20 cellular contexts compared by ENCODE assay signal in the genomic region with DNA sequence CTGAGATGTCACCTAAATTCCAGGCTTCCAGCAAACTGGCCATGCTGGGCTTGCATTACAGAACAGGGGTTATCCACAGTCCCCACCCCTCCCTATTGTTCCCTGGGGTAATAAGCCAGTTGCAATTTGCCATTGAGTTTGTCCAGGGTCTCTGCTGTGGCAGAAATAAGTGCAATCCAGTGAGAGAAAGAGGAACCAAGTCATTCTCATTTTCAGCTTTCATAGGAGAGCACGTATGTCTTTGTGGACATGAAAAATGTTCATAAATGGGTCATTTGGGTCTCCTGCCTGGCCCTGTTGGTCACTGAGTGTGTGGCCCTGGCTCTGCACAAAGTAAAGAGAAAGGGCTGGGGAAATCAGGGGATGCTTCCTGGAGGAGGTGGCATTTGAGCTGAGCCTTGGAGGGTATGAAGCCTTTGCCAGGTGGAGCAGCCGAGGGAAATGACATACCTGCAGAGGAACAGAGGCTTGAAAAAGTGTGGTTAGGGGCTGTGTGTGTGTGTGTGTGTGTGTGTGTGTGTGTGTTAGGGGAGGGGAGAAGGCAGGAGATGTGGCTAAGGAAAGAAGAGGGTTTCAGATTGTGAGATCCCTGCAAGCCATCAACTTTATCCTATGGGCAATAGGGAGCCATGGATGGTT. TPM values are rescaled to one million over a fixed set of nuclear protein-coding genes. Genes with fewer than 3 reads are reported as not detected.
DNase-seq lines count a peak whose midpoint lies in the region; ATAC-seq, FAIRE-seq and TF ChIP-seq lines count a peak whose summit lies in the region.
"Had no signal": no experiment of that assay in that cellular context is flagged by ENCODE, and none has a peak within 500 bp of the region (broad histone marks: within the 10 kb centered on the region; RNA-seq: fewer than 3 reads in every experiment).

No MANE protein-coding gene starts in this region.

- H3K27me3 ChIP-seq in K562 (ENCODE audit: control insufficient read depth in 2 of 2, insufficient read depth in 2 of 2, low read length in 2 of 2): peaks cover 19 to 37% of the 10 kb centered on the region in 2 experiments; a peak in 4 of 5 replicates
- no peaks in the 10 kb centered on the region for H3K27me3 ChIP-seq in smooth muscle cell (ENCODE audit: low read depth)
- H3K27me3 ChIP-seq: breast epithelium had no signal

- TF ChIP-seq RAD21 in K562 (CRISPR knock-in tag; conservative IDR thresholded peaks at IDR 0.05 in 1 of 2, IDR thresholded peaks at IDR 0.05 in 1 of 2): no peak

- POLR2A ChIA-PET in K562 (lab: Yijun Ruan, JAX): no interaction called here

- H3K4me3 Mint-ChIP-seq in Calu3 (ENCODE audit: low read depth, unreplicated experiment): no peak overlapping the region
- H3K4me3 Mint-ChIP-seq: memory B cell had no signal

- H3K4me1 ChIP-seq in K562 (replicated peaks in 1 of 2; ENCODE audit: control insufficient read depth in 2 of 2, insufficient read depth in 2 of 2, low read length in 2 of 2): peaks cover 14 to 25% of the 10 kb centered on the region in 2 experiments
- peaks cover 5% of the 10 kb centered on the region for H3K4me1 ChIP-seq in smooth muscle cell (ENCODE audit: low read depth)

- no peak overlapping the region for H3K9ac ChIP-seq in K562 (ENCODE audit: insufficient read depth in 1 of 2, low read depth in 2 of 2, low read length in 2 of 2)
- H3K9ac ChIP-seq in smooth muscle cell (ENCODE audit: low read depth): no peak overlapping the region

- H4K20me1 ChIP-seq in K562 (replicated peaks; ENCODE audit: control insufficient read depth, insufficient read depth, low read length) (0 out of 2 replicates have a peak, but pooled peaks cover 6% of the 10 kb centered on the region), smooth muscle cell (ENCODE audit: low read depth) (no peaks in the 10 kb centered on the region)

- DNase-seq in GM13977 (ENCODE audit: low spot score) (peak; percentile 31), K562 (ENCODE audit: extremely low read depth in 1 of 4, low spot score in 3 of 4) (no peak), smooth muscle cell (lab: John Stamatoyannopoulos, UW; ENCODE audit: unreplicated experiment) (no peak), NCI-H2196 (lab: John Stamatoyannopoulos, UW; ENCODE audit: unreplicated experiment) (no peak), Calu3 (no peak)
- no peak for DNase-seq in effector CD4-positive, alpha-beta T cell
- DNase-seq: EL; Karpas-422; naive B cell; NCI-H1417 treated with DMSO at 0.1 percent for 48 hours; stimulated activated CD4-positive, alpha-beta T cell treated with anti-CD3 and anti-CD28 coated beads, Interleukin-2, amount 100 ng/mL, for 24 hours; stimulated activated naive CD8-positive, alpha-beta T cell treated with anti-CD3 and anti-CD28 coated beads, Interleukin-15, Interleukin-2, amounts not matched to agents 100 U/mL and 50 U/mL, for 24 hours; trophoblast cell had no signal

- H3K36me3 Mint-ChIP-seq in Calu3 (ENCODE audit: insufficient read depth, unreplicated experiment): peaks cover 4% of the 10 kb centered on the region
- H3K36me3 Mint-ChIP-seq: memory B cell, naive B cell had no signal

- H3K27ac Mint-ChIP-seq in Calu3 (ENCODE audit: unreplicated experiment): no peak overlapping the region
- H3K27ac Mint-ChIP-seq: activated T-helper 2 cell treated with anti-CD3 and anti-CD28 coated beads, Interferon-gamma antibody, Interleukin-2, Interleukin-4, amounts not matched to agents 10 μg/mL and 5 μg/mL and 100 μg/mL, durations not matched to agents 14 hours and 24 hours and 36 hours; memory B cell; naive B cell had no signal

- H3F3A ChIP-seq in smooth muscle cell (ENCODE audit: low read depth): peaks cover 24% of the 10 kb centered on the region

- peak; percentile 51 for ATAC-seq in HG02885 (IDR thresholded peaks at IDR 0.05; ENCODE audit: poor library complexity, unreplicated experiment)
- ATAC-seq in K562: no peak
- ATAC-seq: stimulated activated naive CD8-positive, alpha-beta T cell treated with anti-CD3 and anti-CD28 coated beads, Interleukin-15, Interleukin-2, amounts not matched to agents 100 U/mL and 50 U/mL, for 24 hours had no signal

- TF ChIP-seq EP300 in K562 (IDR thresholded peaks at IDR 0.05; ENCODE audit: low read length): no peak

- H3K27ac ChIP-seq in K562 (ENCODE audit: extremely low read depth, low read depth, low read length) (no peak overlapping the region), smooth muscle cell (ENCODE audit: low read depth) (peak overlapping the region; percentile 99)
- H3K27ac ChIP-seq: breast epithelium, RWPE1 had no signal

- H3K9me1 ChIP-seq in K562 (ENCODE audit: control insufficient read depth, insufficient read depth, low read length): no peaks in the 10 kb centered on the region

- no peak for TF ChIP-seq CTCF in GM13977 (IDR thresholded peaks at IDR 0.05; ENCODE audit: extremely low read depth, insufficient read depth, missing control alignments)
- TF ChIP-seq CTCF in K562 (IDR thresholded peaks at IDR 0.05 in 2 of 3, conservative IDR thresholded peaks at IDR 0.05 in 1 of 3; ENCODE audit: insufficient read depth in 2 of 3, low read depth in 1 of 3, low read length in 3 of 3): no peak
- TF ChIP-seq CTCF in smooth muscle cell (IDR thresholded peaks at IDR 0.05; ENCODE audit: borderline replicate concordance, insufficient read depth, poor library complexity, severe bottlenecking): no peak
- TF ChIP-seq CTCF in Calu3 (IDR thresholded peaks at IDR 0.05; ENCODE audit: unreplicated experiment): no peak

- no peaks in the 10 kb centered on the region for H3K9me3 Mint-ChIP-seq in Calu3 (ENCODE audit: low read depth, unreplicated experiment)
- H3K9me3 Mint-ChIP-seq: activated T-helper 2 cell treated with anti-CD3 and anti-CD28 coated beads, Interferon-gamma antibody, Interleukin-2, Interleukin-4, amounts not matched to agents 10 μg/mL and 5 μg/mL and 100 μg/mL, durations not matched to agents 14 hours and 24 hours and 36 hours; memory B cell; naive B cell had no signal

- no peak for FAIRE-seq in K562 (lab: Jason Lieb, UNC)
- FAIRE-seq: frontal cortex, keratinocyte had no signal

- H3K4me3 ChIP-seq in K562 (no peak overlapping the region), smooth muscle cell (no peak overlapping the region)
- H3K4me3 ChIP-seq: breast epithelium had no signal

- 4% methylated on average over 2 of the region's 2 CpGs for WGBS in K562 (ENCODE audit: insufficient coverage, low coverage, missing lambda C conversion rate)
- 85% methylated on average over 2 of the region's 2 CpGs for WGBS in smooth muscle cell (ENCODE audit: low lambda C conversion rate)

- H3K36me3 ChIP-seq in K562 (ENCODE audit: control insufficient read depth, insufficient read depth, low read length) (no peaks in the 10 kb centered on the region), smooth muscle cell (ENCODE audit: low read depth) (no peaks in the 10 kb centered on the region)
- H3K36me3 ChIP-seq: breast epithelium had no signal

- intact Hi-C loops in K562 (cut with micrococcal nuclease) (no loop called here), Calu3 (cut with micrococcal nuclease; ENCODE audit: unreplicated experiment) (loop anchor here (10.0 kb wide), 2 partner anchors 205 to 1215 kb away; partner anchors contain the start of genes CRY1 and FICD)

- H3K79me2 ChIP-seq in K562 (ENCODE audit: control insufficient read depth, insufficient read depth, low read length) (no peaks in the 10 kb centered on the region), smooth muscle cell (ENCODE audit: low read depth) (peaks cover 27% of the 10 kb centered on the region)

- CTCF ChIA-PET in K562 (lab: Yijun Ruan, JAX; ENCODE audit: low intra/inter-chr PET ratio): no interaction called here
- CTCF ChIA-PET in Calu3 (lab: Charles Lee): interaction anchor here (0.6 kb wide), 1 partner anchor 232 kb away, joined by 4 read pairs; no protein-coding TSS in a partner anchor

- H2AFZ ChIP-seq in K562 (ENCODE audit: low read depth, low read length) (no peak overlapping the region), smooth muscle cell (ENCODE audit: low read depth) (no peak overlapping the region)

- in situ Hi-C loops in GM13977 (cut with MboI; ENCODE audit: low pct_unique_long_range_greater_than_20kb, low sequenced_read_pairs, unreplicated experiment): no loop called here
- in situ Hi-C loops in K562 (cut with MboI): no loop called here

- H3K27me3 Mint-ChIP-seq in Calu3 (ENCODE audit: unreplicated experiment): no peaks in the 10 kb centered on the region

- H3K4me2 ChIP-seq in K562 (ENCODE audit: insufficient read depth, low read length): no peak overlapping the region
- peak overlapping the region; percentile 49 for H3K4me2 ChIP-seq in smooth muscle cell

- BruUV-seq in K562 (replicated peaks; lab: Mats Ljungman, UMichigan) (no TSS peak), Calu3 (replicated peaks; lab: Mats Ljungman, UMichigan) (no TSS peak)

- H3K4me1 Mint-ChIP-seq in Calu3 (ENCODE audit: low read depth, unreplicated experiment): peaks cover 33% of the 10 kb centered on the region

- H3K9me3 ChIP-seq in K562 (replicated peaks; ENCODE audit: control insufficient read depth, insufficient read depth, low read depth, low read length) (no peaks in the 10 kb centered on the region), smooth muscle cell (replicated peaks; ENCODE audit: low read depth) (no peaks in the 10 kb centered on the region)
- H3K9me3 ChIP-seq: breast epithelium had no signal

- no peak for TF ChIP-seq POLR2A in K562 (conservative IDR thresholded peaks at IDR 0.05)

RNA-seq across cellular contexts. Expression of gene CMKLR1, which starts 29.3 kb away (rescaled TPM):
- total RNA-seq in K562 (2011; cell fraction: chromatin; rRNA removed; ENCODE audit: low replicate concordance): 3.0 and 7.0 TPM in 2 replicates
- total RNA-seq in K562 (2011; cell fraction: nucleolus; rRNA removed): 3.2 and 3.4 TPM in 2 replicates
- 3.7 and 4.0 TPM in 2 replicates for total RNA-seq in K562 (2011; cell fraction: nucleoplasm; rRNA removed)
- total RNA-seq in K562 (2014; rRNA removed) (0.16 and 0.32 TPM in 2 replicates), K562 (2014; rRNA removed; fragmentation: Illumina TruSeq; extraction: Trizol) (0.11 and 0.29 TPM in 2 replicates), K562 (2015; rRNA removed; fragmentation: Illumina TruSeq; extraction: Trizol) (0.15 and 0.33 TPM in 2 replicates), K562 (2021) (0.20 and 0.29 TPM in 2 replicates), smooth muscle cell (294 and 312 TPM in 2 replicates), Calu3 (2022) (not detected in 2 replicates)
- polyA plus RNA-seq in K562 (2011; rRNA removed) (0.30 and 1.4 TPM in 2 replicates), K562 (2014; fragmentation: Illumina TruSeq; extraction: Trizol) (0.33 and 0.67 TPM in 2 replicates), K562 (2014; fragmentation: Nextera tagmentation; extraction: Ambion mirVana) (under 1 TPM; 0.11 to 0.13 TPM), K562 (2014; rRNA removed) (0.12 and 0.36 TPM in 2 replicates), smooth muscle cell (111 and 179 TPM in 2 replicates)
- 0.28 and 1.0 TPM in 2 replicates for polyA plus RNA-seq in K562 (2011; cell fraction: cytosol; rRNA removed)
- 0.41 and 1.3 TPM in 2 replicates for polyA plus RNA-seq in K562 (2011; cell fraction: nucleus; rRNA removed)
- 0.11 and 0.25 TPM in 2 replicates for polyA plus RNA-seq in K562 (2012)
- polyA minus RNA-seq in K562 (2011; rRNA and poly(A)+ RNA removed): 0.42 and 2.6 TPM in 2 replicates
- polyA minus RNA-seq in K562 (2011; cell fraction: cytosol; rRNA and poly(A)+ RNA removed): 1.2 TPM in 1 of 2 replicates, not detected in the other
- 0.22 and 1.1 TPM in 2 replicates for polyA minus RNA-seq in K562 (2011; cell fraction: nucleus; rRNA and poly(A)+ RNA removed)
- total RNA-seq: activated T-helper 2 cell treated with anti-CD3 and anti-CD28 coated beads, Interferon-gamma antibody, Interleukin-2, Interleukin-4, amounts not matched to agents 10 μg/mL and 5 μg/mL and 100 μg/mL, durations not matched to agents 14 hours and 24 hours and 36 hours had no signal
- polyA plus RNA-seq: keratinocyte had no signal

Comparison
In these comparisons a context has a peak if more than half of its experiments do, and no peak if none do; other contexts are left out.
1. RNA of gene CMKLR1, which starts 29.3 kb away (total RNA-seq): 294 to 312 TPM in smooth muscle cell; 0.11 to 7.0 TPM in K562 and not detected in Calu3; every median in the first group is over 10 times any median in the second.